ENCODE assay signal across 21 cellular contexts in the genomic region with DNA sequence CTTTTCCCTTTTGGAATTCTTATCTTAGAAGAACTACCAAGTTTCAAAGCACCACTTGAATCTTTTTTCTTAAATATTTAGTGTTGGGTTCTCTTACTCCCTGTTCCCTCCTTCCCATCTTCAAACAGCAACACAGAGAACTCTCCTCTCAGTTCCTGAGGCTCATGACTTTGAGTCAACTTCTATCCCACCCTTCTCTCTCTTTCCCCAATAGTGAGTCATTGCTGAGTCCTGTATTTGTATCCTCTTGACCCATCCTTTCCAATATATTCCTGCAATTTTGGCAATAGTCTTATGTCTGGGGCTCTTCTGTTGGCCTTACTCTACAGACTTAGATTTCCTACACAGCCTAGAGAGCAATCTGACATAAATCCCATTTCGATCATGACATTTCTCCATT. TPM values are rescaled to one million over a fixed set of nuclear protein-coding genes. Genes with fewer than 3 reads are reported as not detected.
"Had no signal": no experiment of that assay in that cellular context is flagged by ENCODE, and none has a peak within 500 bp of the region (broad histone marks: within the 10 kb centered on the region; RNA-seq: fewer than 3 reads in every experiment).

No MANE protein-coding gene starts in this region.

- DNase-seq: activated CD4-positive, alpha-beta T cell treated with anti-CD3 and anti-CD28 coated beads for 36 hours; activated CD4-positive, alpha-beta T cell treated with anti-CD3 and anti-CD28 coated beads, Interleukin-2, amount 50 U/mL, for 48 hours; activated gamma-delta T cell treated with Interleukin-2 at 50 U/mL for 16 hours; activated T-cell treated with anti-CD3 and anti-CD28 coated beads for 4 hours; amniotic stem cell; dermis blood vessel endothelial cell; effector memory CD8-positive, alpha-beta T cell; left cardiac atrium; naive thymus-derived CD8-positive, alpha-beta T cell; ovary; spleen; stimulated activated naive CD4-positive, alpha-beta T cell; thyroid gland had no signal

- H3K27ac ChIP-seq: cardiac muscle cell, epithelial cell of prostate, ovary, spleen, thyroid gland had no signal

- H3K9me3 ChIP-seq: ovary, spleen, thyroid gland had no signal

- H3K27me3 ChIP-seq: cardiac muscle cell, ovary, thyroid gland had no signal

- H3K9me3 Mint-ChIP-seq: activated T-helper 1 cell treated with anti-CD3 and anti-CD28 coated beads, Interleukin-12 subunit alpha, Interleukin-12 subunit beta, Interleukin-2, Interleukin-4 antibody, amounts not matched to agents 30 ng/mL and 10 ng/mL and 1 ng/mL, durations not matched to agents 14 hours and 24 hours and 36 hours; effector memory CD8-positive, alpha-beta T cell; T-helper 2 cell treated with Interferon-gamma antibody and Interleukin-4, amounts not matched to agents 5 μg/mL and 100 μg/mL, for 36 hours had no signal

- H3K4me3 ChIP-seq: cardiac muscle cell, ovary, spleen, thyroid gland had no signal

- H3K27ac Mint-ChIP-seq: activated CD4-positive, alpha-beta T cell treated with anti-CD3 and anti-CD28 coated beads for 36 hours; activated naive CD4-positive, alpha-beta T cell treated with anti-CD3 and anti-CD28 coated beads, Interleukin-2, amount 50 U/mL, for 72 hours; activated T-helper 1 cell treated with anti-CD3 and anti-CD28 coated beads, Interleukin-12 subunit alpha, Interleukin-12 subunit beta, Interleukin-2, Interleukin-4 antibody, amounts not matched to agents 30 ng/mL and 10 ng/mL and 1 ng/mL, durations not matched to agents 14 hours and 24 hours and 36 hours; effector memory CD8-positive, alpha-beta T cell; naive thymus-derived CD8-positive, alpha-beta T cell; T-helper 2 cell treated with Interferon-gamma antibody and Interleukin-4, amounts not matched to agents 5 μg/mL and 100 μg/mL, for 36 hours; WTC11 had no signal

- H3K36me3 ChIP-seq: cardiac muscle cell, ovary, spleen, thyroid gland had no signal

- H3K4me3 Mint-ChIP-seq: activated CD4-positive, alpha-beta T cell treated with anti-CD3 and anti-CD28 coated beads for 36 hours; activated T-helper 1 cell treated with anti-CD3 and anti-CD28 coated beads, Interleukin-12 subunit alpha, Interleukin-12 subunit beta, Interleukin-2, Interleukin-4 antibody, amounts not matched to agents 30 ng/mL and 10 ng/mL and 1 ng/mL, durations not matched to agents 14 hours and 24 hours and 36 hours; effector memory CD8-positive, alpha-beta T cell; naive thymus-derived CD8-positive, alpha-beta T cell; T-helper 2 cell treated with Interferon-gamma antibody and Interleukin-4, amounts not matched to agents 5 μg/mL and 100 μg/mL, for 36 hours; WTC11 had no signal

- H3K4me1 ChIP-seq: spleen, thyroid gland had no signal

- ATAC-seq: activated CD4-positive, alpha-beta T cell treated with anti-CD3 and anti-CD28 coated beads for 36 hours; activated naive CD4-positive, alpha-beta T cell treated with anti-CD3 and anti-CD28 coated beads, Interleukin-2, amount 50 U/mL, for 72 hours; effector memory CD8-positive, alpha-beta T cell; left cardiac atrium; naive thymus-derived CD8-positive, alpha-beta T cell; sciatic nerve; WTC11 had no signal

- H3K36me3 Mint-ChIP-seq: activated naive CD4-positive, alpha-beta T cell treated with anti-CD3 and anti-CD28 coated beads, Interleukin-2, amount 50 U/mL, for 72 hours; naive thymus-derived CD8-positive, alpha-beta T cell; WTC11 had no signal

- H3K4me1 Mint-ChIP-seq: activated CD4-positive, alpha-beta T cell treated with anti-CD3 and anti-CD28 coated beads for 36 hours had no signal

- FAIRE-seq: TTC549 had no signal

RNA-seq across cellular contexts. Expression of a gene that starts 20.8 kb away (rescaled TPM):
- total RNA-seq: activated CD4-positive, alpha-beta T cell treated with anti-CD3 and anti-CD28 coated beads for 36 hours; naive thymus-derived CD8-positive, alpha-beta T cell had no signal
- polyA plus RNA-seq: naive thymus-derived CD8-positive, alpha-beta T cell had no signal
